ENCODE assay signal across 8 cellular contexts in the genomic region with DNA sequence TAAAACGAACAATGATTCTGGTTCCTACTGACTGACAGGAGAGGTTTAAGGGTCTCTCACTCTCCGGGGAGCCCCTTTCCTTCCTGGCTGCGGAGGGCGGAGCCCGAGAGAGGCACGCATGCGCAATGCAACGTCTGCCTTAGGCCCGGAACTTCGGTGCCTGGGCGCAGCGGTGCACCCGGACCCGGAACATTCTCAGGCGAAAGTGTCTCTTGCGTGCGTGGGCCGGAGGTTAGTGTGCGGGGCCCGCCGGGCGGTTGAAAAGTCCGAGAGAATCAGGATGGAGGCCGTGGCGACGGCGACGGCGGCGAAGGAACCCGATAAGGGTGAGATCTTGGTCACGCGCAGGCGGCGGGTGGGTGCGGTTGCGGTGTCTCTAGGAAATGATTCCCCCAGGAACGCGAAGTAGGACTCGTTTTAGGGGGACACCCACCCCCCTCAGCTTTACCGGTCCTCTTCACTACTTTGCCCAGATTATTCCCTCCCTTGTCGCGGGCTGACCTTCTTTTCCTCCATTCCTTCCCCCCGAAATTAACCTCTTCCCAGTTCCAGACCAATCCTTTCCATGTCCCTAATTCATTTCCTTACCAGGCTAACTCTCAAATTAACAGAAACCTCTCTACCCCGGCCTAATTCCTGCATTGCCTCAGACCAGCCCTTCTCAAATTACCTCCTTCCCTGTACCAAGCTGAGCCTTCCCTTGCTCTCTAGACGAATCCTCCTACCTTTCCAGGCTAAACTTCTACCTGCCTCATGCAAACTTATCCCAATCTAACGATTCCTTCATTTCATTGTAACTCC. TPM values are rescaled to one million over a fixed set of nuclear protein-coding genes. Genes with fewer than 3 reads are reported as not detected.
DNase-seq lines count a peak whose midpoint lies in the region; ATAC-seq and TF ChIP-seq lines count a peak whose summit lies in the region.

A gene (plus strand): TSS at position 142 of the 801 bp plus-strand sequence. CDS start 139 bp downstream, at position 281.

- H3K4me3 ChIP-seq in parathyroid adenoma (ENCODE audit: low read depth, low read length) = peak within 1 kb of the TSS; percentile 92
- peak within 1 kb of the TSS; percentile 61 to 86 (median 74) for H3K4me3 ChIP-seq in tibial nerve

- H3K36me3 ChIP-seq in parathyroid adenoma (ENCODE audit: control insufficient read depth, insufficient read depth, low read length) = no peaks in the 10 kb centered on the region
- H3K36me3 ChIP-seq in tibial nerve = peaks cover 3 to 42% (median 18%) of the 10 kb centered on the region in 3 donors

- peak within 1 kb of the TSS; percentile 96 for H3K27ac Mint-ChIP-seq in activated naive CD8-positive, alpha-beta T cell treated with anti-CD3 and anti-CD28 coated beads, Interleukin-2, amount 10 ng/mL, durations not matched to agents 7 days and 5 days

- TF ChIP-seq CTCF in parathyroid adenoma (IDR thresholded peaks at IDR 0.05) (no peak), tibial nerve (IDR thresholded peaks at IDR 0.05) (peak in 1 of 5 experiments; percentile 40)

- peak within 1 kb of the TSS; percentile 91 for H3K4me3 Mint-ChIP-seq in activated naive CD8-positive, alpha-beta T cell treated with anti-CD3 and anti-CD28 coated beads, Interleukin-2, amount 10 ng/mL, durations not matched to agents 7 days and 5 days

- 0% methylated on average over 37 to 47 of the region's 47 CpGs for WGBS in tibial nerve, 2 donors

- peak within 1 kb of the TSS; percentile 55 for H3K9ac ChIP-seq in parathyroid adenoma

- H3K27me3 ChIP-seq in parathyroid adenoma (ENCODE audit: control insufficient read depth, insufficient read depth, low read length) (no peaks in the 10 kb centered on the region), tibial nerve (no peaks in the 10 kb centered on the region)

- intact Hi-C loops in Right ventricle myocardium inferior (cut with DNase I) = loop anchor here (1.0 kb wide), 1 partner anchor 41 kb away; no protein-coding TSS in a partner anchor

- H3K27ac ChIP-seq in parathyroid adenoma (peak within 1 kb of the TSS; percentile 92), tibial nerve (peak within 1 kb of the TSS; percentile 93 to 99 (median 96))

- peak within 1 kb of the TSS; percentile 96 for H3K4me2 ChIP-seq in parathyroid adenoma (ENCODE audit: low read length)

- POLR2A ChIA-PET in HEK293T (lab: Yijun Ruan, JAX) = interaction anchor here (1.0 to 2.1 kb wide), 4 partner anchors 42 to 129 kb away, joined by 3 to 5 read pairs (median 4); a partner anchor contains a TSS
- POLR2A ChIA-PET in activated naive CD8-positive, alpha-beta T cell treated with anti-CD3 and anti-CD28 coated beads, Interleukin-2, amount 10 ng/mL, durations not matched to agents 7 days and 5 days (lab: Charles Lee) = interaction anchor here (0.7 to 14.7 kb wide), 13 partner anchors 9 to 162 kb away, joined by 3 to 195 read pairs (median 5); a partner anchor contains a TSS

- ATAC-seq in activated naive CD8-positive, alpha-beta T cell treated with anti-CD3 and anti-CD28 coated beads, Interleukin-2, amount 10 ng/mL, durations not matched to agents 7 days and 5 days (ENCODE audit: low read depth) = peak; percentile 62
- peak; percentile 83 for ATAC-seq in Right ventricle myocardium inferior

- H3K79me2 ChIP-seq in parathyroid adenoma = peaks cover 25% of the 10 kb centered on the region

- H3K27me3 Mint-ChIP-seq in activated naive CD8-positive, alpha-beta T cell treated with anti-CD3 and anti-CD28 coated beads, Interleukin-2, amount 10 ng/mL, durations not matched to agents 7 days and 5 days = no peaks in the 10 kb centered on the region

- TF ChIP-seq EP300 in tibial nerve (IDR thresholded peaks at IDR 0.05) = peak; percentile 56 to 88

- TF ChIP-seq POLR2A in tibial nerve (IDR thresholded peaks at IDR 0.05) = peak; percentile 34 to 67

- CTCF ChIA-PET in HEK293T (lab: Yijun Ruan, JAX) = no interaction called here

- H3K4me1 ChIP-seq in parathyroid adenoma = peaks cover 8% of the 10 kb centered on the region
- H3K4me1 ChIP-seq in tibial nerve = peaks cover 0 to 47% (median 27%) of the 10 kb centered on the region in 4 donors

- H3K9me3 Mint-ChIP-seq in activated naive CD8-positive, alpha-beta T cell treated with anti-CD3 and anti-CD28 coated beads, Interleukin-2, amount 10 ng/mL, durations not matched to agents 7 days and 5 days = no peaks in the 10 kb centered on the region

- peaks cover 26% of the 10 kb centered on the region for H3K36me3 Mint-ChIP-seq in activated naive CD8-positive, alpha-beta T cell treated with anti-CD3 and anti-CD28 coated beads, Interleukin-2, amount 10 ng/mL, durations not matched to agents 7 days and 5 days

- peak within 1 kb of the TSS; percentile 85 for H2AFZ ChIP-seq in parathyroid adenoma

- peaks cover 50% of the 10 kb centered on the region for H3K4me1 Mint-ChIP-seq in activated naive CD8-positive, alpha-beta T cell treated with anti-CD3 and anti-CD28 coated beads, Interleukin-2, amount 10 ng/mL, durations not matched to agents 7 days and 5 days

- DNase-seq in GM04504 (ENCODE audit: low read depth) (peak; percentile 71), HEK293T (ENCODE audit: extremely low spot score) (peak; percentile 91), NCI-H1092 treated with DMSO at 0.1 percent for 48 hours (lab: John Stamatoyannopoulos, UW) (peak; percentile 81), SW 1271 (lab: John Stamatoyannopoulos, UW) (peak; percentile 64 to 83), Right ventricle myocardium inferior (ENCODE audit: missing footprints) (peak; percentile 93), tibial nerve (ENCODE audit: low spot score in 2 of 2) (peak; percentile 70 to 76)
- DNase-seq in activated naive CD8-positive, alpha-beta T cell treated with anti-CD3 and anti-CD28 coated beads, Interleukin-2, amount 10 ng/mL, durations not matched to agents 7 days and 5 days = peak; percentile 93

- H3K9me3 ChIP-seq in parathyroid adenoma (ENCODE audit: control insufficient read depth, low read length) (no peaks in the 10 kb centered on the region), tibial nerve (no peaks in the 10 kb centered on the region)

TF ChIP-seq in HEK293T, 16 proteins besides CTCF, POLR2A, EP300 and RAD21:
- TF ChIP-seq FOXM1 (IDR thresholded peaks at IDR 0.05; ENCODE audit: borderline replicate concordance) (peak; percentile 8; the same call in 1 of the 2 replicates), L3MBTL2 (conservative IDR thresholded peaks at IDR 0.05) (peak; percentile 34), FOXA1 (IDR thresholded peaks at IDR 0.05) (no peak), BHLHE40 (IDR thresholded peaks at IDR 0.05; ENCODE audit: borderline replicate concordance) (no peak), FOXK2 (IDR thresholded peaks at IDR 0.05) (no peak), ARNT (IDR thresholded peaks at IDR 0.05) (no peak), SP1 (IDR thresholded peaks at IDR 0.05) (no peak), SUZ12 (IDR thresholded peaks at IDR 0.05) (no peak), TARDBP (IDR thresholded peaks at IDR 0.05) (peak; percentile 88), NFRKB (IDR thresholded peaks at IDR 0.05) (no peak), CTBP1 (IDR thresholded peaks at IDR 0.05; ENCODE audit: borderline replicate concordance) (peak; percentile 72; the same call in 1 of the 2 replicates), LEF1 (IDR thresholded peaks at IDR 0.05; ENCODE audit: borderline replicate concordance) (no peak), ELF4 (IDR thresholded peaks at IDR 0.05) (peak; percentile 50; the same call in 1 of the 2 replicates), ZNF384 (IDR thresholded peaks at IDR 0.05) (no peak), HDGF (IDR thresholded peaks at IDR 0.05; ENCODE audit: borderline replicate concordance) (no peak)
- TF ChIP-seq, protein P1, sequence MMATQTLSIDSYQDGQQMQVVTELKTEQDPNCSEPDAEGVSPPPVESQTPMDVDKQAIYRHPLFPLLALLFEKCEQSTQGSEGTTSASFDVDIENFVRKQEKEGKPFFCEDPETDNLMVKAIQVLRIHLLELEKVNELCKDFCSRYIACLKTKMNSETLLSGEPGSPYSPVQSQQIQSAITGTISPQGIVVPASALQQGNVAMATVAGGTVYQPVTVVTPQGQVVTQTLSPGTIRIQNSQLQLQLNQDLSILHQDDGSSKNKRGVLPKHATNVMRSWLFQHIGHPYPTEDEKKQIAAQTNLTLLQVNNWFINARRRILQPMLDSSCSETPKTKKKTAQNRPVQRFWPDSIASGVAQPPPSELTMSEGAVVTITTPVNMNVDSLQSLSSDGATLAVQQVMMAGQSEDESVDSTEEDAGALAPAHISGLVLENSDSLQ (IDR thresholded peaks at IDR 0.05) = peak; percentile 74

RNA-seq across cellular contexts. Expression of the gene that starts here (rescaled TPM):
- total RNA-seq in activated naive CD8-positive, alpha-beta T cell treated with anti-CD3 and anti-CD28 coated beads, Interleukin-2, amount 10 ng/mL, durations not matched to agents 7 days and 5 days = 10 to 100 TPM; 37.8 to 40.8 TPM
- total RNA-seq in Right ventricle myocardium inferior (14.6 TPM), tibial nerve (10 to 100 TPM; 12.9 to 21.3 (median 15.0) TPM)

Comparison
In these comparisons a context has a peak if more than half of its experiments do, and no peak if none do; other contexts are left out.
1. Peak in every context shown above with its lines: DNase-seq, ATAC-seq, H3K4me3 ChIP-seq and H3K27ac ChIP-seq.